Comparison of ENCODE assay signal across 1 cellular context in the genomic region with DNA sequence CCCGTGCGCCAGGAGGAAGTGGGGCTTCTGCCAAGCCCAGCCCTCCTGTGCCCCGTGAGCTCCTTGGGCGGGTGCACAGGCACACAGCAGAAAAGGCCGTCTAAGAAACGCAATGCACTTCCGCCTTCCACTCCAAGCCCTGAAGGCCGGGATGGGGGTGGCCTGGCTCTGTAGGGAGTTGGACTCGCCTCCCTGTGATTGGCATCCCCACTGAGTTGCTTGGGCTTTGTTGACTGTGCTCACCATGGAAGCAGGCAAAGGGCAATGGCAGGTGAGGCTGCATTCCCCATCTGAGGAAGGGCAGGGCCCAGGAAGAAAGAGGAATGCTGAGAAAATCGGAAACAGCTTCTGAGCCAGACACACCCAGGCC.
TF ChIP-seq lines count a peak whose summit lies in the region.

No MANE protein-coding gene starts in this region.

TF ChIP-seq in WTC11, 78 proteins besides CTCF, POLR2A, EP300 and RAD21 (continued from another document):
- no peak for TF ChIP-seq ARID4B (CRISPR knock-in tag; IDR thresholded peaks at IDR 0.05; ENCODE audit: borderline replicate concordance)
- no peak for TF ChIP-seq ZNF425 (CRISPR knock-in tag; conservative IDR thresholded peaks at IDR 0.05)
- TF ChIP-seq USF2 (CRISPR knock-in tag; IDR thresholded peaks at IDR 0.05) = no peak
- TF ChIP-seq TEAD1 (CRISPR knock-in tag; IDR thresholded peaks at IDR 0.05) = no peak
- TF ChIP-seq ZNF121 (CRISPR knock-in tag; IDR thresholded peaks at IDR 0.05) = no peak
- TF ChIP-seq FOXK1 (CRISPR knock-in tag; IDR thresholded peaks at IDR 0.05) = no peak
- TF ChIP-seq GABPB1 (CRISPR knock-in tag; IDR thresholded peaks at IDR 0.05) = no peak
- TF ChIP-seq FOXJ3 (CRISPR knock-in tag; IDR thresholded peaks at IDR 0.05; ENCODE audit: borderline replicate concordance) = no peak
- TF ChIP-seq CDX4 (CRISPR knock-in tag; IDR thresholded peaks at IDR 0.05; ENCODE audit: borderline replicate concordance) = no peak
